Comparison of ENCODE assay signal across 8 cellular contexts in genomic region chr3:49786357-49787181, GRCh38. TPM values are rescaled to one million over a fixed set of nuclear protein-coding genes. Genes with fewer than 3 reads are reported as not detected.
DNase-seq lines count a peak whose midpoint lies in the region; ATAC-seq, FAIRE-seq and TF ChIP-seq lines count a peak whose summit lies in the region.

Gene IP6K1 (minus strand): TSS chr3:49786542. CDS start chr3:49748040, 38,502 bp downstream.

- H3K4me1 Mint-ChIP-seq in activated naive CD8-positive, alpha-beta T cell treated with anti-CD3 and anti-CD28 coated beads, Interleukin-2, amount 50 U/mL, for 24 hours: peaks cover 37% of the 10 kb centered on the region

- H3K36me3 Mint-ChIP-seq in activated naive CD8-positive, alpha-beta T cell treated with anti-CD3 and anti-CD28 coated beads, Interleukin-2, amount 50 U/mL, for 24 hours (ENCODE audit: low read depth): peaks cover 11% of the 10 kb centered on the region

- TF ChIP-seq CTCF in GM12874 (IDR thresholded peaks at IDR 0.05; ENCODE audit: insufficient read depth, low read depth, low read length) (0 out of 2 replicates have a peak, but pooled peaks have one; percentile 0), pancreas (IDR thresholded peaks at IDR 0.05) (no peak), tibial artery (IDR thresholded peaks at IDR 0.05) (peak in 1 of 2 experiments; percentile 27)

- H3K9me3 ChIP-seq in pancreas (no peaks in the 10 kb centered on the region), tibial artery (no peaks in the 10 kb centered on the region)

- intact Hi-C loops in Right ventricle myocardium superior (cut with DNase I) (no loop called here), pancreas (cut with DNase I) (no loop called here), tibial artery (cut with DNase I; ENCODE audit: low total_unique reads) (loop anchor here (10.0 kb wide), 1 partner anchor 62 kb away; the partner anchor contains the start of gene GMPPB)

- no peaks in the 10 kb centered on the region for H3K36me3 ChIP-seq in pancreas
- peaks cover under 1 to 18% (median 10%) of the 10 kb centered on the region in 3 donors for H3K36me3 ChIP-seq in tibial artery

- peak within 1 kb of the TSS; percentile 94 for H3K27ac Mint-ChIP-seq in activated naive CD8-positive, alpha-beta T cell treated with anti-CD3 and anti-CD28 coated beads, Interleukin-2, amount 50 U/mL, for 24 hours

- no peaks in the 10 kb centered on the region for H3K27me3 Mint-ChIP-seq in activated naive CD8-positive, alpha-beta T cell treated with anti-CD3 and anti-CD28 coated beads, Interleukin-2, amount 50 U/mL, for 24 hours

- H3K9me3 Mint-ChIP-seq in activated naive CD8-positive, alpha-beta T cell treated with anti-CD3 and anti-CD28 coated beads, Interleukin-2, amount 50 U/mL, for 24 hours: no peaks in the 10 kb centered on the region

- 4 to 5% methylated on average over 54 to 55 of the region's 55 CpGs for WGBS in pancreas, 2 donors

- peak within 1 kb of the TSS; percentile 87 for H3K4me3 Mint-ChIP-seq in activated naive CD8-positive, alpha-beta T cell treated with anti-CD3 and anti-CD28 coated beads, Interleukin-2, amount 50 U/mL, for 24 hours

- peak; percentile 87 for FAIRE-seq in pancreas (lab: Jason Lieb, UNC)

- H3K4me1 ChIP-seq in pancreas: peaks cover 0 to 11% (median 7%) of the 10 kb centered on the region in 3 donors
- H3K4me1 ChIP-seq in tibial artery: peaks cover 0 to 46% (median 28%) of the 10 kb centered on the region in 4 donors

- DNase-seq in NCI-H1417 treated with DMSO at 0.1 percent for 48 hours (lab: John Stamatoyannopoulos, UW) (peak; percentile 85), SW480 (ENCODE audit: low spot score) (peak; percentile 100), Right ventricle myocardium superior (peak; percentile 100), pancreas (peak; percentile 99 to 100 (median 100)), tibial artery (peak; percentile 100)
- peak; percentile 99 for DNase-seq in activated naive CD8-positive, alpha-beta T cell treated with anti-CD3 and anti-CD28 coated beads, Interleukin-2, amount 50 U/mL, for 24 hours

- H3K27ac ChIP-seq in pancreas (peak within 1 kb of the TSS; percentile 92 to 97 (median 95)), tibial artery (peak within 1 kb of the TSS; percentile 94 to 99)

- peak within 1 kb of the TSS; percentile 69 to 99 (median 94) for H3K4me3 ChIP-seq in pancreas
- H3K4me3 ChIP-seq in tibial artery: peak within 1 kb of the TSS; percentile 80 to 97

- ATAC-seq in HG02763 (IDR thresholded peaks at IDR 0.05; ENCODE audit: unreplicated experiment) (peak; percentile 99), Right ventricle myocardium superior (ENCODE audit: poor library complexity) (peak; percentile 99), pancreas (peak; percentile 97 to 100 (median 99))
- peak; percentile 100 for ATAC-seq in activated naive CD8-positive, alpha-beta T cell treated with anti-CD3 and anti-CD28 coated beads, Interleukin-2, amount 50 U/mL, for 24 hours

- H3K27me3 ChIP-seq in pancreas (no peaks in the 10 kb centered on the region), tibial artery (no peaks in the 10 kb centered on the region)

RNA-seq across cellular contexts. Expression of gene IP6K1, which starts in this region (rescaled TPM):
- total RNA-seq in Right ventricle myocardium superior (14.8 TPM), pancreas (10 to 100 TPM; 12.0 to 28.5 (median 17.1) TPM)
- polyA plus RNA-seq in pancreas: 10 to 100 TPM; 11.2 to 13.3 TPM

Comparison
In these comparisons a context has a peak if more than half of its experiments do, and no peak if none do; other contexts are left out.
1. Peak in every context shown above with its lines: DNase-seq, ATAC-seq, H3K4me3 ChIP-seq and H3K27ac ChIP-seq.